Comparison of ENCODE assay signal across 8 cellular contexts in genomic region chr4:90419124-90419711, GRCh38.
DNase-seq lines count a peak whose midpoint lies in the region; ATAC-seq and TF ChIP-seq lines count a peak whose summit lies in the region.

No MANE protein-coding gene starts in this region.

- H3K9me3 ChIP-seq in RWPE2 (ENCODE audit: severe bottlenecking) (no peaks in the 10 kb centered on the region), spleen (no peaks in the 10 kb centered on the region)

- H3K4me3 ChIP-seq in RWPE2 (ENCODE audit: severe bottlenecking) (no peak overlapping the region), spleen (no peak overlapping the region)

- intact Hi-C loops in spleen (cut with DNase I; ENCODE audit: low total_unique reads): no loop called here

- ATAC-seq in GM21576 (IDR thresholded peaks at IDR 0.05; ENCODE audit: unreplicated experiment) (peak; percentile 85), RWPE2 (ENCODE audit: low read depth) (peak; percentile 87), foreskin keratinocyte (peak; percentile 86)

- H3K27me3 ChIP-seq in RWPE2 (ENCODE audit: insufficient read depth, poor library complexity, severe bottlenecking) (no peaks in the 10 kb centered on the region), foreskin keratinocyte (no peaks in the 10 kb centered on the region), spleen (replicated peaks in 1 of 7) (no peaks in the 10 kb centered on the region)

- TF ChIP-seq CTCF in RWPE2 (IDR thresholded peaks at IDR 0.05; ENCODE audit: poor library complexity, severe bottlenecking) (peak; percentile 85), foreskin keratinocyte (conservative IDR thresholded peaks at IDR 0.05) (peak; percentile 80), spleen (IDR thresholded peaks at IDR 0.05 in 8 of 11, conservative IDR thresholded peaks at IDR 0.05 in 3 of 11) (peak in 6 of 11 experiments; percentile 39 to 55 (median 45))

- H3K36me3 ChIP-seq in RWPE2 (ENCODE audit: low read depth) (no peaks in the 10 kb centered on the region), spleen (no peaks in the 10 kb centered on the region)

- H3K27ac ChIP-seq in RWPE2 (ENCODE audit: poor library complexity, severe bottlenecking) (no peak overlapping the region), foreskin keratinocyte (no peak overlapping the region), spleen (no peak overlapping the region)

- DNase-seq in NCI-H2107 treated with DMSO at 0.1 percent for 48 hours (lab: John Stamatoyannopoulos, UW; ENCODE audit: unreplicated experiment): peak; percentile 35
- no peak for DNase-seq in NCI-H2107 (lab: John Stamatoyannopoulos, UW)
- peak; percentile 39 for DNase-seq in HuH-7 (ENCODE audit: low spot score)
- no peak for DNase-seq in RWPE2 (ENCODE audit: low spot score)
- DNase-seq in foreskin keratinocyte: peak; percentile 20 to 51
- DNase-seq in spleen: no peak
- DNase-seq in COLO668 (lab: John Stamatoyannopoulos, UW; ENCODE audit: unreplicated experiment): no peak

- H3K4me1 ChIP-seq in RWPE2 (ENCODE audit: insufficient read depth, poor library complexity, severe bottlenecking): peaks cover 4% of the 10 kb centered on the region
- no peaks in the 10 kb centered on the region for H3K4me1 ChIP-seq in foreskin keratinocyte
- H3K4me1 ChIP-seq in spleen: no peaks in the 10 kb centered on the region

- TF ChIP-seq POLR2A in spleen (IDR thresholded peaks at IDR 0.05): no peak

- 1 to 7% (median 3%) methylated on average over 2 of the region's 2 CpGs for WGBS in spleen, 5 donors

Comparison
In these comparisons a context has a peak if more than half of its experiments do, and no peak if none do; other contexts are left out.
1. DNase-seq: peak in NCI-H2107 treated with DMSO at 0.1 percent for 48 hours (single experiment), HuH-7 (single experiment) and foreskin keratinocyte (2 of 2); none in NCI-H2107 (single experiment), RWPE2 (single experiment), spleen (single experiment) and COLO668 (single experiment).
2. Peak in every context shown above with its lines, with median percentiles within 50 percentile points of each other: ATAC-seq and CTCF ChIP-seq.